ENCODE assay signal across 23 cellular contexts in genomic region chr22:39688186-39688768, GRCh38.
DNase-seq lines count a peak whose midpoint lies in the region; ATAC-seq and TF ChIP-seq lines count a peak whose summit lies in the region.
"Had no signal": no experiment of that assay in that cellular context is flagged by ENCODE, and none has a peak within 500 bp of the region (broad histone marks: within the 10 kb centered on the region; RNA-seq: fewer than 3 reads in every experiment).

No MANE protein-coding gene starts in this region.

- H3K9ac ChIP-seq in neural progenitor cell, result no peak overlapping the region

- H3K9me3 Mint-ChIP-seq in activated naive CD4-positive, alpha-beta T cell treated with anti-CD3 and anti-CD28 coated beads, Interleukin-2, amount 10 ng/mL, durations not matched to agents 7 days and 5 days, result no peaks in the 10 kb centered on the region
- H3K9me3 Mint-ChIP-seq in activated naive CD4-positive, alpha-beta T cell treated with anti-CD3 and anti-CD28 coated beads, Interleukin-2, amount 50 U/mL, for 72 hours, result no peaks in the 10 kb centered on the region
- H3K9me3 Mint-ChIP-seq in CD4-positive, alpha-beta memory T cell, result peaks cover 0 to 5% (median 0%) of the 10 kb centered on the region in 8 donors
- H3K9me3 Mint-ChIP-seq in activated T-helper 17 cell treated with anti-CD3 and anti-CD28 coated beads, Interleukin-2, amount 50 U/mL, for 72 hours, result no peaks in the 10 kb centered on the region
- no peaks in the 10 kb centered on the region for H3K9me3 Mint-ChIP-seq in neural progenitor cell
- H3K9me3 Mint-ChIP-seq: CD4-positive, alpha-beta T cell; H9 had no signal

- H4K20me1 ChIP-seq in neural progenitor cell (ENCODE audit: low read depth), result no peaks in the 10 kb centered on the region

- CTCF ChIA-PET in activated naive CD4-positive, alpha-beta T cell treated with anti-CD3 and anti-CD28 coated beads, Interleukin-2, amount 10 ng/mL, durations not matched to agents 7 days and 5 days (lab: Charles Lee), result no interaction called here
- CTCF ChIA-PET in CD4-positive, alpha-beta memory T cell (lab: Charles Lee; ENCODE audit: partially characterized antibody), result no interaction called here

- H3K27ac ChIP-seq in CD4-positive, alpha-beta memory T cell (ENCODE audit: low read depth, low read length), result no peak overlapping the region
- H3K27ac ChIP-seq in neural progenitor cell, result no peak overlapping the region
- H3K27ac ChIP-seq: HL-60 had no signal

- no peak for DNase-seq in activated naive CD4-positive, alpha-beta T cell treated with anti-CD3 and anti-CD28 coated beads, Interleukin-2, amount 10 ng/mL, durations not matched to agents 7 days and 5 days
- no peak for DNase-seq in activated naive CD4-positive, alpha-beta T cell treated with anti-CD3 and anti-CD28 coated beads, Interleukin-2, amount 50 U/mL, for 72 hours (ENCODE audit: low spot score in 2 of 2)
- no peak for DNase-seq in CD4-positive, alpha-beta memory T cell
- DNase-seq in neural progenitor cell (ENCODE audit: low spot score) (no peak), activated gamma-delta T cell treated with Interleukin-2 at 50 U/mL for 16 hours (no peak), superior temporal gyrus (ENCODE audit: extremely low spot score) (no peak)
- DNase-seq: CD4-positive, alpha-beta T cell; DMS153; EL; H9; Kasumi-1; MG63; NCI-H1092; NCI-H146; NCI-H2029 treated with DMSO at 0.1 percent for 48 hours; NCI-H2171 treated with DMSO at 0.1 percent for 48 hours; NCI-H446; NCI-H526 treated with DMSO at 0.1 percent for 48 hours had no signal

- H3K9me3 ChIP-seq in CD4-positive, alpha-beta memory T cell (ENCODE audit: control insufficient read depth in 1 of 2, low read length in 2 of 2), result no peaks in the 10 kb centered on the region
- no peaks in the 10 kb centered on the region for H3K9me3 ChIP-seq in neural progenitor cell (ENCODE audit: low read depth)
- H3K9me3 ChIP-seq: MG63 had no signal

- peaks cover 2% of the 10 kb centered on the region for H3K36me3 Mint-ChIP-seq in activated naive CD4-positive, alpha-beta T cell treated with anti-CD3 and anti-CD28 coated beads, Interleukin-2, amount 10 ng/mL, durations not matched to agents 7 days and 5 days
- no peaks in the 10 kb centered on the region for H3K36me3 Mint-ChIP-seq in activated naive CD4-positive, alpha-beta T cell treated with anti-CD3 and anti-CD28 coated beads, Interleukin-2, amount 50 U/mL, for 72 hours
- peaks cover 0 to 11% of the 10 kb centered on the region in 2 donors for H3K36me3 Mint-ChIP-seq in CD4-positive, alpha-beta memory T cell
- no peaks in the 10 kb centered on the region for H3K36me3 Mint-ChIP-seq in activated T-helper 17 cell treated with anti-CD3 and anti-CD28 coated beads, Interleukin-2, amount 50 U/mL, for 72 hours (ENCODE audit: low read depth)
- no peaks in the 10 kb centered on the region for H3K36me3 Mint-ChIP-seq in neural progenitor cell

- H3K79me2 ChIP-seq in neural progenitor cell (ENCODE audit: low read depth), result no peaks in the 10 kb centered on the region

- TF ChIP-seq CTCF in neural progenitor cell (IDR thresholded peaks at IDR 0.05), result no peak

- H2AFZ ChIP-seq in neural progenitor cell (replicated peaks), result no peak overlapping the region

- no peaks in the 10 kb centered on the region for H3K36me3 ChIP-seq in CD4-positive, alpha-beta memory T cell (ENCODE audit: insufficient read depth, low read length)
- no peaks in the 10 kb centered on the region for H3K36me3 ChIP-seq in neural progenitor cell
- H3K36me3 ChIP-seq: MG63 had no signal

- H3K4me1 Mint-ChIP-seq in activated naive CD4-positive, alpha-beta T cell treated with anti-CD3 and anti-CD28 coated beads, Interleukin-2, amount 10 ng/mL, durations not matched to agents 7 days and 5 days, result no peaks in the 10 kb centered on the region
- peaks cover 3 to 18% (median 5%) of the 10 kb centered on the region in 4 donors for H3K4me1 Mint-ChIP-seq in CD4-positive, alpha-beta memory T cell
- no peaks in the 10 kb centered on the region for H3K4me1 Mint-ChIP-seq in activated T-helper 17 cell treated with anti-CD3 and anti-CD28 coated beads, Interleukin-2, amount 50 U/mL, for 72 hours
- H3K4me1 Mint-ChIP-seq in neural progenitor cell, result peaks cover 47% of the 10 kb centered on the region

- H3K27me3 ChIP-seq in CD4-positive, alpha-beta memory T cell (ENCODE audit: insufficient read depth, low read length), result no peaks in the 10 kb centered on the region
- H3K27me3 ChIP-seq in neural progenitor cell, result no peaks in the 10 kb centered on the region
- H3K27me3 ChIP-seq: MG63 had no signal

- no peak overlapping the region for H3K4me3 ChIP-seq in CD4-positive, alpha-beta memory T cell (ENCODE audit: low read length in 2 of 2)
- H3K4me3 ChIP-seq in neural progenitor cell, result no peak overlapping the region
- H3K4me3 ChIP-seq: MG63 had no signal

- peaks cover 83% of the 10 kb centered on the region for H3K27me3 Mint-ChIP-seq in activated naive CD4-positive, alpha-beta T cell treated with anti-CD3 and anti-CD28 coated beads, Interleukin-2, amount 10 ng/mL, durations not matched to agents 7 days and 5 days
- peaks cover 1 to 5% of the 10 kb centered on the region in 2 donors for H3K27me3 Mint-ChIP-seq in CD4-positive, alpha-beta memory T cell
- H3K27me3 Mint-ChIP-seq in activated T-helper 17 cell treated with anti-CD3 and anti-CD28 coated beads, Interleukin-2, amount 50 U/mL, for 72 hours, result no peaks in the 10 kb centered on the region
- peaks cover 16% of the 10 kb centered on the region for H3K27me3 Mint-ChIP-seq in neural progenitor cell (ENCODE audit: insufficient read depth, low read depth)

- POLR2A ChIA-PET in CD4-positive, alpha-beta memory T cell (lab: Charles Lee; ENCODE audit: partially characterized antibody), result interaction anchor here (1.0 to 2.1 kb wide), 5 partner anchors 11 to 239 kb away, joined by 3 to 9 read pairs (median 3); no protein-coding TSS in a partner anchor

- peak overlapping the region; percentile 38 for H3K27ac Mint-ChIP-seq in activated naive CD4-positive, alpha-beta T cell treated with anti-CD3 and anti-CD28 coated beads, Interleukin-2, amount 10 ng/mL, durations not matched to agents 7 days and 5 days
- H3K27ac Mint-ChIP-seq in activated naive CD4-positive, alpha-beta T cell treated with anti-CD3 and anti-CD28 coated beads, Interleukin-2, amount 50 U/mL, for 72 hours, result no peak overlapping the region
- H3K27ac Mint-ChIP-seq in CD4-positive, alpha-beta memory T cell, result peak overlapping the region in 4 of 7 donors; percentile 27 to 71 (median 40)
- H3K27ac Mint-ChIP-seq in activated T-helper 17 cell treated with anti-CD3 and anti-CD28 coated beads, Interleukin-2, amount 50 U/mL, for 72 hours, result peak overlapping the region; percentile 66
- H3K27ac Mint-ChIP-seq in neural progenitor cell, result peak overlapping the region; percentile 88
- H3K27ac Mint-ChIP-seq: B cell; CD4-positive, alpha-beta T cell; H9 had no signal

- H3F3A ChIP-seq in neural progenitor cell (ENCODE audit: low read depth), result peaks cover 9% of the 10 kb centered on the region

- intact Hi-C loops in CD4-positive, alpha-beta memory T cell (cut with micrococcal nuclease), result loop anchor here (5.0 to 10.0 kb wide), 2 partner anchors 121 to 257 kb away; no protein-coding TSS in a partner anchor

- no peak for ATAC-seq in activated naive CD4-positive, alpha-beta T cell treated with anti-CD3 and anti-CD28 coated beads, Interleukin-2, amount 50 U/mL, for 72 hours
- no peak for ATAC-seq in activated T-helper 17 cell treated with anti-CD3 and anti-CD28 coated beads, Interleukin-2, amount 50 U/mL, for 72 hours (replicated peaks)
- ATAC-seq in HG02870 (IDR thresholded peaks at IDR 0.05; ENCODE audit: unreplicated experiment), result no peak
- ATAC-seq: Panc1 had no signal

- H3K4me1 ChIP-seq in CD4-positive, alpha-beta memory T cell (ENCODE audit: insufficient read depth, low read length), result no peaks in the 10 kb centered on the region
- peaks cover 21% of the 10 kb centered on the region for H3K4me1 ChIP-seq in neural progenitor cell

- no peak overlapping the region for H3K4me2 ChIP-seq in neural progenitor cell

- no peak overlapping the region for H3K4me3 Mint-ChIP-seq in activated naive CD4-positive, alpha-beta T cell treated with anti-CD3 and anti-CD28 coated beads, Interleukin-2, amount 10 ng/mL, durations not matched to agents 7 days and 5 days
- no peak overlapping the region for H3K4me3 Mint-ChIP-seq in CD4-positive, alpha-beta memory T cell
- H3K4me3 Mint-ChIP-seq in activated T-helper 17 cell treated with anti-CD3 and anti-CD28 coated beads, Interleukin-2, amount 50 U/mL, for 72 hours, result no peak overlapping the region
- H3K4me3 Mint-ChIP-seq in neural progenitor cell, result peak overlapping the region; percentile 65
- H3K4me3 Mint-ChIP-seq: B cell; CD4-positive, alpha-beta T cell; H9 had no signal

Comparison
In these comparisons a context has a peak if more than half of its experiments do, and no peak if none do; other contexts are left out.
1. H3K27ac Mint-ChIP-seq: peak in activated naive CD4-positive, alpha-beta T cell treated with anti-CD3 and anti-CD28 coated beads, Interleukin-2, amount 10 ng/mL, durations not matched to agents 7 days and 5 days (single experiment), CD4-positive, alpha-beta memory T cell (4 of 7), activated T-helper 17 cell treated with anti-CD3 and anti-CD28 coated beads, Interleukin-2, amount 50 U/mL, for 72 hours (single experiment) and neural progenitor cell (single experiment); none in activated naive CD4-positive, alpha-beta T cell treated with anti-CD3 and anti-CD28 coated beads, Interleukin-2, amount 50 U/mL, for 72 hours (0 of 2).